9 cellular contexts compared by ENCODE assay signal in the genomic region with DNA sequence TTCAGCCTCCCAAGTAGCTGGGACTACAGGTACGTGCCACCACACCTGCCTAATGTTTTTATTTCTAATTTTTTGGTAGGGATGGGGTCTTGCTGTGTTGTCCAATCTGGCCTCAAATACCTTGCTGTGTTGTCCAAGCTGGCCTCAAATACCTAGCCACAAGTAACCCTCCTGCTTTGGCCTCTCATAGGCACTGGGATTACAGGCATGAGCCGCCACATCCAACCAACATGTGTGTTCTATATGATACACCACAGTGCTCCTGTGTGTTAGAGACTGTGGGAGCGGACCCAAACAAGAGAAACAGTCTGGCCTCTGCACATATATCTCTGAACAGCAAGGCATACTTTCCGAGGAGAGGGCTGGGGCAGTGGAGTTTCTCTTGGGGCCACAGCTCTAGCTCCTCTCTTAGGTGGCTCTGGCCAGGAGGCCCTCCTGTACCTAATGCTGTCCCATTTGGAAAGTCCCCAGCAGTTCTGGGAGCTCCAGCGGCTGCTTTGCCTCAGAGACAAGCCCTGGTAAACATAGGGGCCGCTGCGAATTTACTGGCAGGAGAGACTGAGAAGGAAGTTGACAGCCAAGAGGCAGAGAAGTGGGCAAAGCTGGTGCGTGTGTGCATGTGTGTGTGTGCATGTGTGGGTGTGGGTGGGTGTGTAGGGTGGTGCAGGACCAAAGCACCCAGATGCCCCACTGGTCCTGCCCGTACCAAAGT.
DNase-seq lines count a peak whose midpoint lies in the region; ATAC-seq and TF ChIP-seq lines count a peak whose summit lies in the region.
"Had no signal": no experiment of that assay in that cellular context is flagged by ENCODE, and none has a peak within 500 bp of the region (broad histone marks: within the 10 kb centered on the region; RNA-seq: fewer than 3 reads in every experiment).

No MANE protein-coding gene starts in this region.

- peaks cover 32% of the 10 kb centered on the region for H3K4me1 Mint-ChIP-seq in T-helper 2 cell treated with Interferon-gamma antibody and Interleukin-4, amounts not matched to agents 5 μg/mL and 100 μg/mL, for 36 hours (ENCODE audit: low read depth)
- H3K4me1 Mint-ChIP-seq in activated CD8-positive, alpha-beta T cell treated with anti-CD3 and anti-CD28 coated beads, Interleukin-2, amount 10 ng/mL, durations not matched to agents 7 days and 5 days (ENCODE audit: low read depth), result peaks cover 37% of the 10 kb centered on the region

- H3K36me3 Mint-ChIP-seq in T-helper 2 cell treated with Interferon-gamma antibody and Interleukin-4, amounts not matched to agents 5 μg/mL and 100 μg/mL, for 36 hours (ENCODE audit: low read depth), result no peaks in the 10 kb centered on the region
- H3K36me3 Mint-ChIP-seq in activated CD8-positive, alpha-beta T cell treated with anti-CD3 and anti-CD28 coated beads, Interleukin-2, amount 10 ng/mL, durations not matched to agents 7 days and 5 days (ENCODE audit: low read depth), result peaks cover 13% of the 10 kb centered on the region

- CTCF ChIA-PET in activated CD8-positive, alpha-beta T cell treated with anti-CD3 and anti-CD28 coated beads, Interleukin-2, amount 10 ng/mL, durations not matched to agents 7 days and 5 days (lab: Charles Lee), result interaction anchor here (1.0 to 1.4 kb wide), 2 partner anchors 17 to 37 kb away, joined by 3 to 4 read pairs; no protein-coding TSS in a partner anchor

- H3K9me3 ChIP-seq in iPS-20b (ENCODE audit: insufficient read depth, low read depth, low read length) (no peaks in the 10 kb centered on the region), spleen (no peaks in the 10 kb centered on the region)
- H3K9me3 ChIP-seq: tibial nerve had no signal

- ATAC-seq in activated CD8-positive, alpha-beta T cell treated with anti-CD3 and anti-CD28 coated beads, Interleukin-2, amount 10 ng/mL, durations not matched to agents 7 days and 5 days, result no peak
- no peak for ATAC-seq in GM18870 (IDR thresholded peaks at IDR 0.05; ENCODE audit: unreplicated experiment)
- ATAC-seq in GM21576 (IDR thresholded peaks at IDR 0.05; ENCODE audit: unreplicated experiment), result no peak

- H3K27ac Mint-ChIP-seq in T-helper 2 cell treated with Interferon-gamma antibody and Interleukin-4, amounts not matched to agents 5 μg/mL and 100 μg/mL, for 36 hours, result peak overlapping the region; percentile 63
- H3K27ac Mint-ChIP-seq in activated CD8-positive, alpha-beta T cell treated with anti-CD3 and anti-CD28 coated beads, Interleukin-2, amount 10 ng/mL, durations not matched to agents 7 days and 5 days, result no peak overlapping the region

- no peak for DNase-seq in T-helper 2 cell treated with Interferon-gamma antibody and Interleukin-4, amounts not matched to agents 5 μg/mL and 100 μg/mL, for 36 hours (ENCODE audit: low spot score)
- DNase-seq in T-helper 2 cell (no peak), spleen (peak; percentile 83), iPS-NIHi11 (ENCODE audit: low spot score) (no peak)
- no peak for DNase-seq in activated CD8-positive, alpha-beta T cell treated with anti-CD3 and anti-CD28 coated beads, Interleukin-2, amount 10 ng/mL, durations not matched to agents 7 days and 5 days

- no peaks in the 10 kb centered on the region for H3K36me3 ChIP-seq in iPS-20b (ENCODE audit: insufficient read depth, low read depth, low read length)
- no peaks in the 10 kb centered on the region for H3K36me3 ChIP-seq in spleen
- H3K36me3 ChIP-seq: tibial nerve had no signal

- TF ChIP-seq CTCF in spleen (IDR thresholded peaks at IDR 0.05 in 8 of 11, conservative IDR thresholded peaks at IDR 0.05 in 3 of 11), result no peak

- 56 to 61% (median 60%) methylated on average over 9 of the region's 9 CpGs for WGBS in spleen, 5 donors

- peaks cover 16% of the 10 kb centered on the region for H3K27me3 ChIP-seq in iPS-20b (ENCODE audit: insufficient read depth, low read length)
- peaks cover 0 to 21% (median 3%) of the 10 kb centered on the region in 7 donors for H3K27me3 ChIP-seq in spleen (replicated peaks in 1 of 7)

- peaks cover 23% of the 10 kb centered on the region for H3K4me1 ChIP-seq in iPS-20b (ENCODE audit: insufficient read depth, low read length)
- H3K4me1 ChIP-seq in spleen, result peaks cover 26 to 47% (median 45%) of the 10 kb centered on the region in 6 donors

- H3K4me3 Mint-ChIP-seq in T-helper 2 cell treated with Interferon-gamma antibody and Interleukin-4, amounts not matched to agents 5 μg/mL and 100 μg/mL, for 36 hours, result peak overlapping the region; percentile 83
- peak overlapping the region; percentile 76 for H3K4me3 Mint-ChIP-seq in activated CD8-positive, alpha-beta T cell treated with anti-CD3 and anti-CD28 coated beads, Interleukin-2, amount 10 ng/mL, durations not matched to agents 7 days and 5 days

- intact Hi-C loops in spleen (cut with DNase I; ENCODE audit: low total_unique reads), result no loop called here

- POLR2A ChIA-PET in activated CD8-positive, alpha-beta T cell treated with anti-CD3 and anti-CD28 coated beads, Interleukin-2, amount 10 ng/mL, durations not matched to agents 7 days and 5 days (lab: Charles Lee), result interaction anchor here (1.2 kb wide), 1 partner anchor 24 kb away, joined by 3 read pairs; no protein-coding TSS in a partner anchor

- H3K4me3 ChIP-seq in iPS-20b (ENCODE audit: low read length) (peak overlapping the region; percentile 63; the same call in 1 of the 2 replicates), spleen (peak overlapping the region in 1 of 8 donors; percentile 82)

- no peak for TF ChIP-seq POLR2A in spleen (IDR thresholded peaks at IDR 0.05)

- no peak overlapping the region for H3K9ac ChIP-seq in iPS-20b (ENCODE audit: low read depth, low read length)

- no peak overlapping the region for H3K27ac ChIP-seq in iPS-20b (ENCODE audit: low read length)
- no peak overlapping the region for H3K27ac ChIP-seq in spleen

- no peaks in the 10 kb centered on the region for H3K9me3 Mint-ChIP-seq in T-helper 2 cell treated with Interferon-gamma antibody and Interleukin-4, amounts not matched to agents 5 μg/mL and 100 μg/mL, for 36 hours
- H3K9me3 Mint-ChIP-seq in activated CD8-positive, alpha-beta T cell treated with anti-CD3 and anti-CD28 coated beads, Interleukin-2, amount 10 ng/mL, durations not matched to agents 7 days and 5 days (ENCODE audit: insufficient read depth), result no peaks in the 10 kb centered on the region

- no peaks in the 10 kb centered on the region for H3K27me3 Mint-ChIP-seq in T-helper 2 cell treated with Interferon-gamma antibody and Interleukin-4, amounts not matched to agents 5 μg/mL and 100 μg/mL, for 36 hours (ENCODE audit: low read depth)
- peaks cover 2% of the 10 kb centered on the region for H3K27me3 Mint-ChIP-seq in activated CD8-positive, alpha-beta T cell treated with anti-CD3 and anti-CD28 coated beads, Interleukin-2, amount 10 ng/mL, durations not matched to agents 7 days and 5 days (ENCODE audit: low read depth)
